In genomic region chr16:31707743-31708335, GRCh38 we compare ENCODE assay signal across 21 cellular contexts.
DNase-seq lines count a peak whose midpoint lies in the region; ATAC-seq and TF ChIP-seq lines count a peak whose summit lies in the region.
"Had no signal": no experiment of that assay in that cellular context is flagged by ENCODE, and none has a peak within 500 bp of the region (broad histone marks: within the 10 kb centered on the region; RNA-seq: fewer than 3 reads in every experiment).

No MANE protein-coding gene starts in this region.

- CTCF ChIA-PET in activated CD4-positive, alpha-beta T cell treated with anti-CD3 and anti-CD28 coated beads for 36 hours (lab: Charles Lee): interaction anchor here (1.7 kb wide), 1 partner anchor 15 kb away, joined by 8 read pairs; no protein-coding TSS in a partner anchor

- H3K36me3 Mint-ChIP-seq in activated CD4-positive, alpha-beta T cell treated with anti-CD3 and anti-CD28 coated beads for 36 hours (ENCODE audit: low read depth): peaks cover 56% of the 10 kb centered on the region
- H3K36me3 Mint-ChIP-seq in memory B cell: peaks cover 22% of the 10 kb centered on the region

- ATAC-seq in activated CD4-positive, alpha-beta T cell treated with anti-CD3 and anti-CD28 coated beads for 36 hours: no peak
- ATAC-seq in memory B cell (ENCODE audit: low read depth) (no peak), GM21825 (IDR thresholded peaks at IDR 0.05; ENCODE audit: unreplicated experiment) (no peak)
- ATAC-seq: GM23338, Panc1 had no signal

- H3K27ac ChIP-seq in substantia nigra (ENCODE audit: low read depth, low read length, poor library complexity, severe bottlenecking): no peak overlapping the region
- no peak overlapping the region for H3K27ac ChIP-seq in MM.1S (ENCODE audit: low read length)

- H4K20me1 ChIP-seq in Loucy (ENCODE audit: insufficient read depth, low read length, poor library complexity, severe bottlenecking) (peaks cover 11% of the 10 kb centered on the region), MM.1S (ENCODE audit: insufficient read depth, low read length) (no peaks in the 10 kb centered on the region)

- H3K36me3 ChIP-seq in Loucy (ENCODE audit: insufficient read depth, low read length): peaks cover 30% of the 10 kb centered on the region
- no peaks in the 10 kb centered on the region for H3K36me3 ChIP-seq in MM.1S (replicated peaks; ENCODE audit: insufficient read depth, low read length)

- H3K9ac ChIP-seq in Loucy (ENCODE audit: low read depth, low read length, poor library complexity, severe bottlenecking) (no peak overlapping the region), MM.1S (ENCODE audit: low read length) (no peak overlapping the region)

- no peaks in the 10 kb centered on the region for H3K9me3 Mint-ChIP-seq in activated CD4-positive, alpha-beta T cell treated with anti-CD3 and anti-CD28 coated beads for 36 hours (ENCODE audit: low read depth)
- no peaks in the 10 kb centered on the region for H3K9me3 Mint-ChIP-seq in memory B cell
- H3K9me3 Mint-ChIP-seq: GM23338, HFFc6 had no signal

- H3K9me2 ChIP-seq in Loucy (replicated peaks; ENCODE audit: low read depth, low read length) (no peaks in the 10 kb centered on the region), MM.1S (replicated peaks; ENCODE audit: insufficient read depth, low read length) (no peaks in the 10 kb centered on the region)

- peaks cover 37% of the 10 kb centered on the region for H3K4me1 Mint-ChIP-seq in activated CD4-positive, alpha-beta T cell treated with anti-CD3 and anti-CD28 coated beads for 36 hours
- peaks cover 8% of the 10 kb centered on the region for H3K4me1 Mint-ChIP-seq in memory B cell

- H3K9me3 ChIP-seq in Loucy (ENCODE audit: insufficient read depth, low read depth, low read length) (no peaks in the 10 kb centered on the region), MM.1S (replicated peaks; ENCODE audit: insufficient read depth, low read length) (no peaks in the 10 kb centered on the region)
- H3K9me3 ChIP-seq: MG63 had no signal

- H3F3A ChIP-seq in Loucy (ENCODE audit: low read depth): peaks cover 3% of the 10 kb centered on the region; the same call in 1 of the 2 replicates
- H3F3A ChIP-seq in MM.1S (ENCODE audit: insufficient read depth, low read length): no peaks in the 10 kb centered on the region

- intact Hi-C loops in activated CD4-positive, alpha-beta T cell treated with anti-CD3 and anti-CD28 coated beads for 36 hours (cut with DNase I, micrococcal nuclease): loop anchor here in 1 of 2 experiments (10.0 kb wide), 1 partner anchor 443 kb away; no protein-coding TSS in a partner anchor

- H3K4me3 Mint-ChIP-seq in activated CD4-positive, alpha-beta T cell treated with anti-CD3 and anti-CD28 coated beads for 36 hours: no peak overlapping the region
- no peak overlapping the region for H3K4me3 Mint-ChIP-seq in memory B cell
- H3K4me3 Mint-ChIP-seq: GM23338, HFFc6 had no signal

- POLR2A ChIA-PET in activated CD4-positive, alpha-beta T cell treated with anti-CD3 and anti-CD28 coated beads for 36 hours (lab: Charles Lee): interaction anchor here (0.6 to 1.6 kb wide), 4 partner anchors 12 to 239 kb away, joined by 3 to 11 read pairs (median 4); no protein-coding TSS in a partner anchor

- peak overlapping the region; percentile 48 for H3K27ac Mint-ChIP-seq in activated CD4-positive, alpha-beta T cell treated with anti-CD3 and anti-CD28 coated beads for 36 hours
- H3K27ac Mint-ChIP-seq in memory B cell: peak overlapping the region; percentile 50
- H3K27ac Mint-ChIP-seq: GM23338, HFFc6 had no signal

- DNase-seq in activated CD4-positive, alpha-beta T cell treated with anti-CD3 and anti-CD28 coated beads for 36 hours: no peak
- no peak for DNase-seq in activated CD4-positive, alpha-beta T cell treated with anti-CD3 and anti-CD28 coated beads for 4 hours
- peak; percentile 2 for DNase-seq in AG20443 (ENCODE audit: low spot score)
- no peak for DNase-seq in memory B cell (ENCODE audit: low spot score in 2 of 2)
- no peak for DNase-seq in substantia nigra (lab: John Stamatoyannopoulos, UW)
- DNase-seq in MM.1S: no peak
- DNase-seq: 8988T, C1 segment of cervical spinal cord, DMS79, HFFc6, KBM-7, MG63, NCI-H1105, NCI-H1694 treated with DMSO at 0.1 percent for 48 hours, NCI-H446, NCI-H748 treated with DMSO at 0.1 percent for 48 hours, Right ventricle myocardium superior had no signal

- H2AFZ ChIP-seq in Loucy (ENCODE audit: low read length): no peak overlapping the region
- no peak overlapping the region for H2AFZ ChIP-seq in MM.1S (ENCODE audit: low read length)
- H2AFZ ChIP-seq: GM23338 had no signal

- H3K4me3 ChIP-seq in Loucy (ENCODE audit: low read length, poor library complexity, severe bottlenecking) (no peak overlapping the region), MM.1S (ENCODE audit: low read length) (no peak overlapping the region)
- H3K4me3 ChIP-seq: GM23338, MG63 had no signal

- H3K79me2 ChIP-seq in Loucy (ENCODE audit: insufficient read depth, low read length): peaks cover 11% of the 10 kb centered on the region; the same call in 1 of the 2 replicates
- H3K79me2 ChIP-seq in MM.1S (ENCODE audit: low read length): no peaks in the 10 kb centered on the region

- H3K27me3 ChIP-seq in Loucy (ENCODE audit: insufficient read depth, low read length, poor library complexity, severe bottlenecking) (no peaks in the 10 kb centered on the region), MM.1S (replicated peaks; ENCODE audit: insufficient read depth, low read length) (no peaks in the 10 kb centered on the region)
- H3K27me3 ChIP-seq: MG63 had no signal

- no peak for TF ChIP-seq CTCF in Loucy (conservative IDR thresholded peaks at IDR 0.05; ENCODE audit: low read length)
- TF ChIP-seq CTCF in MM.1S (IDR thresholded peaks at IDR 0.05; ENCODE audit: low read length): no peak

- peaks cover 19% of the 10 kb centered on the region for H3K4me1 ChIP-seq in Loucy (ENCODE audit: insufficient read depth, low read length, poor library complexity, severe bottlenecking)
- H3K4me1 ChIP-seq in MM.1S (ENCODE audit: low read length): no peaks in the 10 kb centered on the region

- H3K27me3 Mint-ChIP-seq in activated CD4-positive, alpha-beta T cell treated with anti-CD3 and anti-CD28 coated beads for 36 hours: no peaks in the 10 kb centered on the region
- H3K27me3 Mint-ChIP-seq in memory B cell: no peaks in the 10 kb centered on the region

- peak overlapping the region; percentile 23 for H3K4me2 ChIP-seq in Loucy (ENCODE audit: low read depth, low read length, poor library complexity, severe bottlenecking)
- H3K4me2 ChIP-seq in MM.1S (ENCODE audit: low read depth, low read length): no peak overlapping the region
- H3K4me2 ChIP-seq: GM23338 had no signal
